ENCODE assay signal across 17 cellular contexts in the genomic region with DNA sequence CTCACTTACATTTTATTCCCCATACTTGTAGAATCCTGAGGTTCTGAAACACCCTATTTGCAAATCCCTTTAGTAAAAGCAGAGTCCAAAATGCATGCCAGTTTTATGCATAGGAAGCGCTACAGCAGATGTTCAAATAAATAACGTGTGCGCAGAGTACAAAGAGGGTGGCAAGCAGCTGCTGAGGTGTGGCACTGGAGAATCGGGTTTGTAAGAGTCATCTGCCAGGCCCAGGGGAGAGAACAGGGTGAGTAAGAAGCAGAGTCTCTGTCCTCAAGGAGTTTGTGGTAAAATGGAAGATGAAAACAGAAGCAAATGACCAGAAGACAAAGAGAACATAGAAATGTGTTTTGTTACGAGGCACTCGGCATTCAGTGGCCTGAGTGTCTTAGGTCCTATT.
"Had no signal": no experiment of that assay in that cellular context is flagged by ENCODE, and none has a peak within 500 bp of the region (broad histone marks: within the 10 kb centered on the region; RNA-seq: fewer than 3 reads in every experiment).

No MANE protein-coding gene starts in this region.

- H3K9me3 Mint-ChIP-seq: activated naive CD8-positive, alpha-beta T cell treated with anti-CD3 and anti-CD28 coated beads, Interleukin-2, amount 50 U/mL, for 24 hours; activated T-helper 1 cell treated with anti-CD3 and anti-CD28 coated beads, Interleukin-12 subunit alpha, Interleukin-12 subunit beta, Interleukin-2, Interleukin-4 antibody, amounts not matched to agents 30 ng/mL and 10 ng/mL and 1 ng/mL, durations not matched to agents 14 hours and 24 hours and 36 hours; nephron progenitor cell; stimulated activated naive B cell treated with anti-CD40 and anti-IgM and Interleukin-4, amounts not matched to agents 10 μg/mL and 1 μg/mL and 100 μg/mL, for 72 hours had no signal

- H3K27ac Mint-ChIP-seq: activated CD4-positive, alpha-beta T cell treated with anti-CD3 and anti-CD28 coated beads for 36 hours; activated CD8-positive, alpha-beta T cell treated with anti-CD3 and anti-CD28 coated beads, Interleukin-2, amount 10 ng/mL, durations not matched to agents 7 days and 5 days; activated naive CD8-positive, alpha-beta T cell treated with anti-CD3 and anti-CD28 coated beads, Interleukin-2, amount 50 U/mL, for 24 hours; activated T-helper 1 cell treated with anti-CD3 and anti-CD28 coated beads, Interleukin-12 subunit alpha, Interleukin-12 subunit beta, Interleukin-2, Interleukin-4 antibody, amounts not matched to agents 30 ng/mL and 10 ng/mL and 1 ng/mL, durations not matched to agents 14 hours and 24 hours and 36 hours; nephron progenitor cell; stimulated activated naive B cell treated with anti-CD40 and anti-IgM and Interleukin-4, amounts not matched to agents 10 μg/mL and 1 μg/mL and 100 μg/mL, for 72 hours had no signal

- H3K36me3 Mint-ChIP-seq: stimulated activated naive B cell treated with anti-CD40 and anti-IgM and Interleukin-4, amounts not matched to agents 10 μg/mL and 1 μg/mL and 100 μg/mL, for 72 hours had no signal

- ATAC-seq: activated CD4-positive, alpha-beta T cell treated with anti-CD3 and anti-CD28 coated beads for 36 hours; activated CD8-positive, alpha-beta T cell treated with anti-CD3 and anti-CD28 coated beads, Interleukin-2, amount 10 ng/mL, durations not matched to agents 7 days and 5 days; activated naive CD8-positive, alpha-beta T cell treated with anti-CD3 and anti-CD28 coated beads, Interleukin-2, amount 50 U/mL, for 24 hours; heart right ventricle; left lung; sciatic nerve; stimulated activated naive B cell treated with anti-CD40 and anti-IgM and Interleukin-4, amounts not matched to agents 10 μg/mL and 1 μg/mL and 100 μg/mL, for 72 hours had no signal

- H3K27me3 Mint-ChIP-seq: activated CD4-positive, alpha-beta T cell treated with anti-CD3 and anti-CD28 coated beads for 36 hours; activated naive CD8-positive, alpha-beta T cell treated with anti-CD3 and anti-CD28 coated beads, Interleukin-2, amount 50 U/mL, for 24 hours had no signal

- H3K4me3 Mint-ChIP-seq: activated CD4-positive, alpha-beta T cell treated with anti-CD3 and anti-CD28 coated beads for 36 hours; activated CD8-positive, alpha-beta T cell treated with anti-CD3 and anti-CD28 coated beads, Interleukin-2, amount 10 ng/mL, durations not matched to agents 7 days and 5 days; activated naive CD8-positive, alpha-beta T cell treated with anti-CD3 and anti-CD28 coated beads, Interleukin-2, amount 50 U/mL, for 24 hours; activated T-helper 1 cell treated with anti-CD3 and anti-CD28 coated beads, Interleukin-12 subunit alpha, Interleukin-12 subunit beta, Interleukin-2, Interleukin-4 antibody, amounts not matched to agents 30 ng/mL and 10 ng/mL and 1 ng/mL, durations not matched to agents 14 hours and 24 hours and 36 hours; nephron progenitor cell; stimulated activated naive B cell treated with anti-CD40 and anti-IgM and Interleukin-4, amounts not matched to agents 10 μg/mL and 1 μg/mL and 100 μg/mL, for 72 hours had no signal

- H3K4me1 Mint-ChIP-seq: activated CD4-positive, alpha-beta T cell treated with anti-CD3 and anti-CD28 coated beads for 36 hours; activated naive CD8-positive, alpha-beta T cell treated with anti-CD3 and anti-CD28 coated beads, Interleukin-2, amount 50 U/mL, for 24 hours; nephron progenitor cell; stimulated activated naive B cell treated with anti-CD40 and anti-IgM and Interleukin-4, amounts not matched to agents 10 μg/mL and 1 μg/mL and 100 μg/mL, for 72 hours had no signal

- DNase-seq: activated CD4-positive, alpha-beta T cell treated with anti-CD3 and anti-CD28 coated beads for 36 hours; activated CD8-positive, alpha-beta memory T cell treated with anti-CD3 and anti-CD28 coated beads, Interleukin-2, amount 50 U/mL, for 48 hours; activated CD8-positive, alpha-beta T cell treated with anti-CD3 and anti-CD28 coated beads, Interleukin-2, amount 10 ng/mL, durations not matched to agents 7 days and 5 days; activated naive CD4-positive, alpha-beta T cell; activated naive CD8-positive, alpha-beta T cell treated with anti-CD3 and anti-CD28 coated beads, Interleukin-2, amount 50 U/mL, for 24 hours; foreskin melanocyte; heart right ventricle; islet precursor cell; left lung; mesenchymal stem cell; nephron progenitor cell; stimulated activated CD4-positive, alpha-beta T cell treated with anti-CD3 and anti-CD28 coated beads, Interleukin-2, amount 100 ng/mL, for 24 hours; stimulated activated naive B cell treated with anti-CD40 and anti-IgM and Interleukin-4, amounts not matched to agents 10 μg/mL and 1 μg/mL and 100 μg/mL, for 72 hours; transverse colon; WERI-Rb-1 had no signal
